ENCODE assay signal across 21 cellular contexts in the genomic region with DNA sequence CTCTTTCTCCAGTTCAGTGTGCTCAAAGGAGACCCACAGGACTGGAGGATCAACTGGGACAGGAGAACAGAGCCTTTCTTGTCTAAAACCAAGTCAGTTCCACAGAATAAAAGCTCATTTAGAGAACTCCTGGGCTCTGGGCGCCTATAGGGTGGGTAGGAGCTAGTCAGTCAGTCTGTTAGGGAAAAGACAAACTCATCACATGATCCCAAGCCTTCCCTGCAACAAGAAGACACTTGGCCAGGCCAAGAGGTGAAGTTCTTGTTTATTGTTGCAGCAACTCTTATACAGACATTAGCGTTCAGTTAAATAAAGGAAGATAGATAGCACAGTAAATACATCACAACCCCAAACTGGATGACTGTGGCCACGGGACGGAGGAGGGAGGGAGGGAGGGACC.
"Had no signal": no experiment of that assay in that cellular context is flagged by ENCODE, and none has a peak within 500 bp of the region (broad histone marks: within the 10 kb centered on the region; RNA-seq: fewer than 3 reads in every experiment).

No MANE protein-coding gene starts in this region.

- H3K9me3 Mint-ChIP-seq: activated naive CD4-positive, alpha-beta T cell treated with anti-CD3 and anti-CD28 coated beads, Interleukin-2, amount 10 ng/mL, durations not matched to agents 7 days and 5 days; activated naive CD8-positive, alpha-beta T cell treated with anti-CD3 and anti-CD28 coated beads, Interleukin-2, amount 50 U/mL, for 24 hours; naive B cell; type B pancreatic cell had no signal

- H3K36me3 Mint-ChIP-seq: activated naive CD4-positive, alpha-beta T cell treated with anti-CD3 and anti-CD28 coated beads, Interleukin-2, amount 10 ng/mL, durations not matched to agents 7 days and 5 days; naive B cell; type B pancreatic cell had no signal

- H3K27ac Mint-ChIP-seq: activated naive CD4-positive, alpha-beta T cell treated with anti-CD3 and anti-CD28 coated beads, Interleukin-2, amount 10 ng/mL, durations not matched to agents 7 days and 5 days; activated naive CD8-positive, alpha-beta T cell treated with anti-CD3 and anti-CD28 coated beads, Interleukin-2, amount 50 U/mL, for 24 hours; type B pancreatic cell had no signal

- H3K4me3 Mint-ChIP-seq: activated naive CD4-positive, alpha-beta T cell treated with anti-CD3 and anti-CD28 coated beads, Interleukin-2, amount 10 ng/mL, durations not matched to agents 7 days and 5 days; activated naive CD8-positive, alpha-beta T cell treated with anti-CD3 and anti-CD28 coated beads, Interleukin-2, amount 50 U/mL, for 24 hours; type B pancreatic cell had no signal

- H3K4me1 Mint-ChIP-seq: activated naive CD4-positive, alpha-beta T cell treated with anti-CD3 and anti-CD28 coated beads, Interleukin-2, amount 10 ng/mL, durations not matched to agents 7 days and 5 days; activated naive CD8-positive, alpha-beta T cell treated with anti-CD3 and anti-CD28 coated beads, Interleukin-2, amount 50 U/mL, for 24 hours; naive B cell had no signal

- DNase-seq: activated CD4-positive, alpha-beta T cell treated with anti-CD3 and anti-CD28 coated beads for 1 hour; activated CD8-positive, alpha-beta memory T cell treated with anti-CD3 and anti-CD28 coated beads for 24 hours; activated CD8-positive, alpha-beta memory T cell treated with anti-CD3 and anti-CD28 coated beads, Interleukin-2, amount 50 U/mL, for 48 hours; activated effector memory CD4-positive, alpha-beta T cell treated with Interleukin-2 at 50 U/mL for 16 hours; activated naive CD4-positive, alpha-beta T cell treated with anti-CD3 and anti-CD28 coated beads, Interleukin-2, amount 10 ng/mL, durations not matched to agents 7 days and 5 days; activated naive CD8-positive, alpha-beta T cell treated with anti-CD3 and anti-CD28 coated beads, Interleukin-2, amount 50 U/mL, for 24 hours; activated T-cell treated with anti-CD3 and anti-CD28 coated beads, Interleukin-2, amount 50 U/mL, for 48 hours; aorta; cortex of kidney; effector CD4-positive, alpha-beta T cell; islet precursor cell; mammary epithelial cell; mucosa of descending colon; naive B cell; spleen; stimulated activated naive CD4-positive, alpha-beta T cell; T-helper 2 cell; WERI-Rb-1 had no signal

- H3K27me3 Mint-ChIP-seq: activated naive CD8-positive, alpha-beta T cell treated with anti-CD3 and anti-CD28 coated beads, Interleukin-2, amount 50 U/mL, for 24 hours had no signal

- ATAC-seq: activated naive CD8-positive, alpha-beta T cell treated with anti-CD3 and anti-CD28 coated beads, Interleukin-2, amount 50 U/mL, for 24 hours; left lobe of liver; mucosa of descending colon; pancreas had no signal
